In genomic region chr10:42552188-42553063, GRCh38 we compare ENCODE assay signal across 8 cellular contexts.
A peak's percentile ranks its signal among the peaks of the same experiment; 100 is the strongest.
DNase-seq lines count a peak whose midpoint lies in the region; ATAC-seq and TF ChIP-seq lines count a peak whose summit lies in the region.

No MANE protein-coding gene starts in this region.

- H3K4me2 ChIP-seq in smooth muscle cell: peak overlapping the region; percentile 92

- H3K27ac Mint-ChIP-seq in activated B cell treated with CpG ODN at 0.5 μM for 24 hours: peak overlapping the region; percentile 89
- peak overlapping the region; percentile 90 to 98 (median 96) for H3K27ac Mint-ChIP-seq in immature natural killer cell

- H3K36me3 ChIP-seq in smooth muscle cell (ENCODE audit: low read depth): no peaks in the 10 kb centered on the region

- CTCF ChIA-PET in activated B cell treated with CpG ODN at 0.5 μM for 24 hours (lab: Charles Lee): no interaction called here

- H3K27ac ChIP-seq in smooth muscle cell (ENCODE audit: low read depth): no peak overlapping the region

- H2AFZ ChIP-seq in smooth muscle cell (ENCODE audit: low read depth): peak overlapping the region; percentile 99

- no peaks in the 10 kb centered on the region for H3K27me3 ChIP-seq in smooth muscle cell (ENCODE audit: low read depth)

- no peaks in the 10 kb centered on the region for H3K9me3 Mint-ChIP-seq in activated B cell treated with CpG ODN at 0.5 μM for 24 hours
- H3K9me3 Mint-ChIP-seq in immature natural killer cell: no peaks in the 10 kb centered on the region

- H3K36me3 Mint-ChIP-seq in activated B cell treated with CpG ODN at 0.5 μM for 24 hours (ENCODE audit: low read depth): peaks cover 39% of the 10 kb centered on the region
- peaks cover 0 to 19% (median 19%) of the 10 kb centered on the region in 3 donors for H3K36me3 Mint-ChIP-seq in immature natural killer cell

- no peaks in the 10 kb centered on the region for H3K79me2 ChIP-seq in smooth muscle cell (ENCODE audit: low read depth)

- 1% methylated on average over 60 of the region's 61 CpGs for WGBS in smooth muscle cell (ENCODE audit: low lambda C conversion rate)

- peak; percentile 94 for DNase-seq in AG08396 (ENCODE audit: low spot score)
- peak; percentile 97 for DNase-seq in NCI-H226
- peak; percentile 85 for DNase-seq in activated B cell treated with CpG ODN at 0.5 μM for 24 hours
- peak; percentile 91 for DNase-seq in central memory CD4-positive, alpha-beta T cell
- peak; percentile 89 to 91 (median 91) for DNase-seq in immature natural killer cell
- DNase-seq in smooth muscle cell (lab: John Stamatoyannopoulos, UW; ENCODE audit: unreplicated experiment): peak; percentile 85

- H3K4me3 Mint-ChIP-seq in activated B cell treated with CpG ODN at 0.5 μM for 24 hours (peak overlapping the region; percentile 96), immature natural killer cell (peak overlapping the region; percentile 98 to 99 (median 98))

- peaks cover 39% of the 10 kb centered on the region for H3K4me1 Mint-ChIP-seq in activated B cell treated with CpG ODN at 0.5 μM for 24 hours
- peaks cover 42 to 54% of the 10 kb centered on the region in 2 donors for H3K4me1 Mint-ChIP-seq in immature natural killer cell

- H4K20me1 ChIP-seq in smooth muscle cell (ENCODE audit: low read depth): no peaks in the 10 kb centered on the region

- TF ChIP-seq CTCF in activated B cell treated with CpG ODN at 0.5 μM for 24 hours (IDR thresholded peaks at IDR 0.05) (no peak), smooth muscle cell (IDR thresholded peaks at IDR 0.05; ENCODE audit: borderline replicate concordance, insufficient read depth, poor library complexity, severe bottlenecking) (no peak)

- no peaks in the 10 kb centered on the region for H3K9me3 ChIP-seq in smooth muscle cell (replicated peaks; ENCODE audit: low read depth)

- ATAC-seq in GM19023 (IDR thresholded peaks at IDR 0.05; ENCODE audit: unreplicated experiment): peak; percentile 93
- peak; percentile 95 for ATAC-seq in HG03196 (IDR thresholded peaks at IDR 0.05; ENCODE audit: unreplicated experiment)
- peak; percentile 97 for ATAC-seq in activated B cell treated with CpG ODN at 0.5 μM for 24 hours (ENCODE audit: low read depth)

- intact Hi-C loops in activated B cell treated with CpG ODN at 0.5 μM for 24 hours (cut with micrococcal nuclease): loop anchor here (1.0 to 2.0 kb wide), 10 partner anchors 86 to 1096 kb away; partner anchors contain the start of genes BMS1, CSGALNACT2, HNRNPF and ZNF239

- no peaks in the 10 kb centered on the region for H3F3A ChIP-seq in smooth muscle cell (ENCODE audit: low read depth)

- POLR2A ChIA-PET in activated B cell treated with CpG ODN at 0.5 μM for 24 hours (lab: Charles Lee): interaction anchor here (1.0 kb wide), 2 partner anchors 85 to 231 kb away, joined by 3 to 6 read pairs; partner anchors contain the start of gene BMS1

- H3K4me3 ChIP-seq in smooth muscle cell: peak overlapping the region; percentile 65

- peak overlapping the region; percentile 47 for H3K9ac ChIP-seq in smooth muscle cell (ENCODE audit: low read depth)

- no peaks in the 10 kb centered on the region for H3K27me3 Mint-ChIP-seq in activated B cell treated with CpG ODN at 0.5 μM for 24 hours
- peaks cover 7 to 11% (median 10%) of the 10 kb centered on the region in 3 donors for H3K27me3 Mint-ChIP-seq in immature natural killer cell (ENCODE audit: low read depth in 3 of 3)

- peaks cover 4% of the 10 kb centered on the region for H3K4me1 ChIP-seq in smooth muscle cell (ENCODE audit: low read depth)
